In genomic region chr12:120965534-120966091, GRCh38 we compare ENCODE assay signal across 23 cellular contexts. TPM values are rescaled to one million over a fixed set of nuclear protein-coding genes. Genes with fewer than 3 reads are reported as not detected.
"Had no signal": no experiment of that assay in that cellular context is flagged by ENCODE, and none has a peak within 500 bp of the region (broad histone marks: within the 10 kb centered on the region; RNA-seq: fewer than 3 reads in every experiment).

No MANE protein-coding gene starts in this region.

- DNase-seq: activated B cell treated with CpG ODN at 0.5 μM for 24 hours; activated CD4-positive, alpha-beta T cell treated with anti-CD3 and anti-CD28 coated beads for 48 hours; activated CD8-positive, alpha-beta T cell treated with anti-CD3 and anti-CD28 coated beads for 36 hours; activated effector memory CD4-positive, alpha-beta T cell treated with anti-CD3 and anti-CD28 coated beads, Interleukin-2, amount 50 U/mL, for 16 hours; activated T-cell treated with anti-CD3 and anti-CD28 coated beads, Interleukin-2, amount 50 U/mL, for 48 hours; amygdala; central memory CD4-positive, alpha-beta T cell; effector CD8-positive, alpha-beta T cell; gastrocnemius medialis; heart right ventricle; nucleus accumbens; stimulated activated CD4-positive, alpha-beta T cell treated with anti-CD3 and anti-CD28 coated beads, Interleukin-4, amount 100 ng/mL, for 24 hours; stimulated activated naive CD4-positive, alpha-beta T cell; T-helper 2 cell; tibial artery; uterus had no signal

- H3K4me1 Mint-ChIP-seq: activated B cell treated with CpG ODN at 0.5 μM for 24 hours had no signal

- H3K36me3 Mint-ChIP-seq: activated naive CD8-positive, alpha-beta T cell; brain; natural killer cell treated with Interleukin-12 subunit alpha and Interleukin-12 subunit beta and Interleukin-15 and Interleukin-18, amount 100 ng/mL, for 72 hours had no signal

- H3K27ac ChIP-seq: gastrocnemius medialis, heart right ventricle, right atrium auricular region, tibial artery, uterus had no signal

- H3K27me3 Mint-ChIP-seq: activated CD8-positive, alpha-beta T cell treated with anti-CD3 and anti-CD28 coated beads for 36 hours; activated naive CD8-positive, alpha-beta T cell had no signal

- H3K27me3 ChIP-seq: gastrocnemius medialis, right atrium auricular region, uterus had no signal

- H3K9me3 ChIP-seq: gastrocnemius medialis, heart right ventricle, right atrium auricular region, tibial artery, uterus had no signal

- H3K4me3 ChIP-seq: gastrocnemius medialis, heart right ventricle, right atrium auricular region, skin epidermis, tibial artery, uterus had no signal

- H3K9me3 Mint-ChIP-seq: activated B cell treated with CpG ODN at 0.5 μM for 24 hours; activated CD8-positive, alpha-beta T cell treated with anti-CD3 and anti-CD28 coated beads for 36 hours; natural killer cell treated with Interleukin-12 subunit alpha and Interleukin-12 subunit beta and Interleukin-15 and Interleukin-18, amount 100 ng/mL, for 72 hours had no signal

- H3K4me3 Mint-ChIP-seq: activated B cell treated with CpG ODN at 0.5 μM for 24 hours; activated CD8-positive, alpha-beta T cell treated with anti-CD3 and anti-CD28 coated beads for 36 hours; activated naive CD8-positive, alpha-beta T cell; brain; natural killer cell treated with Interleukin-12 subunit alpha and Interleukin-12 subunit beta and Interleukin-15 and Interleukin-18, amount 100 ng/mL, for 72 hours had no signal

- ATAC-seq: activated CD8-positive, alpha-beta T cell treated with anti-CD3 and anti-CD28 coated beads for 36 hours; gastrocnemius medialis; heart right ventricle; natural killer cell treated with Interleukin-12 subunit alpha and Interleukin-12 subunit beta and Interleukin-15 and Interleukin-18, amount 100 ng/mL, for 72 hours had no signal

- H3K4me1 ChIP-seq: gastrocnemius medialis, heart right ventricle, right atrium auricular region, tibial artery, uterus had no signal

- H3K27ac Mint-ChIP-seq: activated B cell treated with CpG ODN at 0.5 μM for 24 hours; activated CD8-positive, alpha-beta T cell treated with anti-CD3 and anti-CD28 coated beads for 36 hours; activated naive CD8-positive, alpha-beta T cell; natural killer cell treated with Interleukin-12 subunit alpha and Interleukin-12 subunit beta and Interleukin-15 and Interleukin-18, amount 100 ng/mL, for 72 hours had no signal

- H3K36me3 ChIP-seq: gastrocnemius medialis, heart right ventricle, right atrium auricular region, tibial artery, uterus had no signal

RNA-seq across cellular contexts. Expression of gene HNF1A, which starts 12.7 kb away (rescaled TPM):
- total RNA-seq: activated B cell treated with CpG ODN at 0.5 μM for 24 hours; activated CD8-positive, alpha-beta T cell treated with anti-CD3 and anti-CD28 coated beads for 36 hours; heart right ventricle; natural killer cell treated with Interleukin-12 subunit alpha and Interleukin-12 subunit beta and Interleukin-15 and Interleukin-18, amount 100 ng/mL, for 72 hours; posterior vena cava; right atrium auricular region; subcutaneous adipose tissue had no signal
